In the genomic region with DNA sequence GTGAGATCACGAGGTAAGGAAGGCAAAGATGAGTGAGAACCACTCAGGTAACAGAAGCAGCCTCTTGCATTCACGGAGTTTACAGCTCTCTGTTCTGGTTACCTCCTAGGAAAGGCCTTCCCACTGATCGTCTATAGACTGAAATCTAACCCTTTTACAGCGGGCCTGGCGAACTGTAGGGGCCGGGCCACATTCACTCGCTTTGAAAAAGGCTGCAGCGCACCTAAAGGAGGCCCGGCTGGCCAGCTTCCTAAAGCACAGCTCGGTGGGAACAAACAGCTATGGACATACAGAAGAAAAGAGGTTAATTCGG, we compare ENCODE assay signal across 8 cellular contexts. TPM values are rescaled to one million over a fixed set of nuclear protein-coding genes. Genes with fewer than 3 reads are reported as not detected.
DNase-seq lines count a peak whose midpoint lies in the region; ATAC-seq and TF ChIP-seq lines count a peak whose summit lies in the region.

No MANE protein-coding gene starts in this region.

- H3K4me3 ChIP-seq in DND-41 (ENCODE audit: low read depth in 1 of 2, low read length in 2 of 2) (peak overlapping the region; percentile 80 to 87), mammary epithelial cell (replicated peaks in 1 of 3; ENCODE audit: insufficient read depth in 1 of 3, low read depth in 2 of 3, low read length in 3 of 3) (peak overlapping the region; percentile 68 to 91 (median 86)), lower lobe of right lung (peak overlapping the region; percentile 99), urinary bladder (ENCODE audit: low read depth, low read length) (peak overlapping the region; percentile 86)

- H3K36me3 ChIP-seq in DND-41 (ENCODE audit: insufficient read depth, low read length) (peaks cover 49% of the 10 kb centered on the region), mammary epithelial cell (ENCODE audit: insufficient read depth, low read length) (peaks cover 25% of the 10 kb centered on the region), lower lobe of right lung (peaks cover 43% of the 10 kb centered on the region), urinary bladder (ENCODE audit: insufficient read depth) (peaks cover under 1% of the 10 kb centered on the region)

- in situ Hi-C loops in mammary epithelial cell (cut with MboI; ENCODE audit: low sequenced_read_pairs in 2 of 2), result no loop called here

- 2% methylated on average over 10 of the region's 11 CpGs for WGBS in mammary epithelial cell (ENCODE audit: low coverage, missing lambda C conversion rate)
- WGBS in urinary bladder, result 3% methylated on average over 11 of the region's 11 CpGs

- H3K27ac ChIP-seq in DND-41 (ENCODE audit: low read length) (peak overlapping the region; percentile 78), mammary epithelial cell (ENCODE audit: insufficient read depth, low read depth, low read length) (peak overlapping the region; percentile 69), lower lobe of right lung (peak overlapping the region; percentile 89), urinary bladder (ENCODE audit: low read depth) (peak overlapping the region; percentile 74)

- CTCF ChIA-PET in mammary epithelial cell (lab: Charles Lee; ENCODE audit: low non-redundant PET), result interaction anchor here (0.6 kb wide), 1 partner anchor 154 kb away, joined by 3 read pairs; no protein-coding TSS in a partner anchor

- H2AFZ ChIP-seq in DND-41 (ENCODE audit: low read depth, low read length) (peak overlapping the region; percentile 80), mammary epithelial cell (ENCODE audit: low read depth, low read length) (peak overlapping the region; percentile 88)

- H3K9ac ChIP-seq in DND-41 (ENCODE audit: low read depth, low read length) (peak overlapping the region; percentile 77), mammary epithelial cell (ENCODE audit: insufficient read depth, low read length) (peak overlapping the region; percentile 79)

- H3K4me2 ChIP-seq in DND-41 (ENCODE audit: insufficient read depth, low read length) (peak overlapping the region; percentile 90), mammary epithelial cell (ENCODE audit: insufficient read depth, low read depth, low read length) (peak overlapping the region; percentile 89)

- intact Hi-C loops in mammary epithelial cell (cut with micrococcal nuclease) (loop anchor here (1.0 kb wide), 2 partner anchors 27 to 39 kb away; no protein-coding TSS in a partner anchor), lower lobe of right lung (cut with DNase I) (no loop called here)

- BruUV-seq in mammary epithelial cell (replicated peaks; lab: Mats Ljungman, UMichigan), result no TSS peak

- H3K9me3 ChIP-seq in DND-41 (ENCODE audit: insufficient read depth, low read length, severe bottlenecking) (no peaks in the 10 kb centered on the region), mammary epithelial cell (replicated peaks; ENCODE audit: insufficient read depth, low read length) (no peaks in the 10 kb centered on the region), lower lobe of right lung (no peaks in the 10 kb centered on the region)

- H3K79me2 ChIP-seq in DND-41 (ENCODE audit: insufficient read depth, low read length), result peaks cover 77% of the 10 kb centered on the region
- H3K79me2 ChIP-seq in mammary epithelial cell (ENCODE audit: insufficient read depth, low read length), result peaks cover 92% of the 10 kb centered on the region

- DNase-seq in DND-41 (peak; percentile 19), LHCN-M2 (ENCODE audit: low read depth) (peak; percentile 12), mammary epithelial cell (peak; percentile 15), lower lobe of right lung (no peak), Kasumi-1 (lab: John Stamatoyannopoulos, UW) (no peak), middle frontal gyrus (ENCODE audit: extremely low spot score, low spot score) (no peak)
- no peak for DNase-seq in central memory CD4-positive, alpha-beta T cell

- ATAC-seq in DND-41 (ENCODE audit: insufficient read depth, low read depth), result no peak
- ATAC-seq in lower lobe of right lung, result peak in 1 of 2 donors; percentile 35

- peaks cover 52% of the 10 kb centered on the region for H3K4me1 ChIP-seq in DND-41 (ENCODE audit: insufficient read depth, low read length)
- H3K4me1 ChIP-seq in mammary epithelial cell (ENCODE audit: insufficient read depth, low read length), result peaks cover 9% of the 10 kb centered on the region
- peaks cover 36% of the 10 kb centered on the region for H3K4me1 ChIP-seq in lower lobe of right lung
- H3K4me1 ChIP-seq in urinary bladder (ENCODE audit: insufficient read depth), result no peaks in the 10 kb centered on the region

- TF ChIP-seq CTCF in DND-41 (IDR thresholded peaks at IDR 0.05; ENCODE audit: borderline replicate concordance, extremely low read depth, low read length, poor library complexity, severe bottlenecking) (no peak), mammary epithelial cell (conservative IDR thresholded peaks at IDR 0.05 in 1 of 2, IDR thresholded peaks at IDR 0.05 in 1 of 2; ENCODE audit: extremely low read depth in 1 of 2, insufficient read depth in 1 of 2, low read depth in 1 of 2, low read length in 2 of 2) (no peak), lower lobe of right lung (IDR thresholded peaks at IDR 0.05) (no peak)

- H3K27me3 ChIP-seq in DND-41 (ENCODE audit: insufficient read depth, low read length, poor library complexity), result no peaks in the 10 kb centered on the region
- no peaks in the 10 kb centered on the region for H3K27me3 ChIP-seq in mammary epithelial cell (ENCODE audit: insufficient read depth, low read length)
- no peaks in the 10 kb centered on the region for H3K27me3 ChIP-seq in lower lobe of right lung (ENCODE audit: low read depth)

- dilution Hi-C loops in mammary epithelial cell (cut with HindIII; ENCODE audit: low sequenced_read_pairs), result loop anchor here (5.0 to 10.0 kb wide), 3 partner anchors 37 to 97 kb away; a partner anchor contains a TSS

- no peaks in the 10 kb centered on the region; the same call in 1 of the 2 replicates for H4K20me1 ChIP-seq in DND-41 (ENCODE audit: insufficient read depth, low read length)
- H4K20me1 ChIP-seq in mammary epithelial cell (ENCODE audit: insufficient read depth, low read length), result no peaks in the 10 kb centered on the region

RNA-seq across cellular contexts. Expression of a gene that starts 0.6 kb away (rescaled TPM):
- total RNA-seq in LHCN-M2 (2014; rRNA removed) (276 and 387 TPM in 2 replicates), mammary epithelial cell (100 to 1,000 TPM; 152 to 387 TPM), lower lobe of right lung (221 TPM), urinary bladder (231 TPM)
- polyA plus RNA-seq in LHCN-M2 (2012), result 722 TPM
- polyA plus RNA-seq in mammary epithelial cell (252 TPM), urinary bladder (456 TPM)
- polyA minus RNA-seq in mammary epithelial cell, result not detected

RNA-seq across cellular contexts. Expression of a gene that starts 0.7 kb away (rescaled TPM):
- total RNA-seq in LHCN-M2 (2014; rRNA removed) (33.0 and 37.3 TPM in 2 replicates), mammary epithelial cell (10 to 100 TPM; 53.2 to 77.1 TPM), lower lobe of right lung (21.6 TPM), urinary bladder (19.7 TPM)
- polyA plus RNA-seq in LHCN-M2 (2012), result 16.5 TPM
- polyA plus RNA-seq in mammary epithelial cell (22.9 TPM), urinary bladder (14.9 TPM)
- polyA minus RNA-seq in mammary epithelial cell, result 83.3 TPM

RNA-seq across cellular contexts. Expression of a gene that starts 27.9 kb away (rescaled TPM):
- total RNA-seq in LHCN-M2 (2014; rRNA removed) (6.5 and 6.9 TPM in 2 replicates), mammary epithelial cell (1 to 10 TPM; 2.8 to 4.3 TPM), lower lobe of right lung (4.8 TPM), urinary bladder (8.7 TPM)
- polyA plus RNA-seq in LHCN-M2 (2012), result 1.8 TPM
- polyA plus RNA-seq in mammary epithelial cell (3.1 TPM), urinary bladder (3.0 TPM)
- polyA minus RNA-seq in mammary epithelial cell, result 2.2 TPM

RNA-seq across cellular contexts. Expression of a gene that starts 44.8 kb away (rescaled TPM):
- 16.1 and 17.2 TPM in 2 replicates for total RNA-seq in LHCN-M2 (2014; rRNA removed)
- 5.1 TPM for polyA plus RNA-seq in LHCN-M2 (2012)
- 10 to 100 TPM in 1 of 2 donors, 1 to 10 TPM in 1; 8.9 to 11.3 TPM for total RNA-seq in mammary epithelial cell
- polyA plus RNA-seq in mammary epithelial cell, result 6.0 TPM
- not detected for polyA minus RNA-seq in mammary epithelial cell
- 6.6 TPM for total RNA-seq in lower lobe of right lung
- 14.9 TPM for total RNA-seq in urinary bladder
- 10.1 TPM for polyA plus RNA-seq in urinary bladder

RNA-seq across cellular contexts. Expression of a gene that starts 56.5 kb away (rescaled TPM):
- 28.0 and 28.1 TPM in 2 replicates for total RNA-seq in LHCN-M2 (2014; rRNA removed)
- 29.6 TPM for polyA plus RNA-seq in LHCN-M2 (2012)
- 1 to 10 TPM; 3.2 to 4.8 TPM for total RNA-seq in mammary epithelial cell
- 7.9 TPM for polyA plus RNA-seq in mammary epithelial cell
- 5.7 TPM for polyA minus RNA-seq in mammary epithelial cell
- 45.0 TPM for total RNA-seq in lower lobe of right lung
- total RNA-seq in urinary bladder, result 17.4 TPM
- 68.5 TPM for polyA plus RNA-seq in urinary bladder

Comparison
In these comparisons a context has a peak if more than half of its experiments do, and no peak if none do; other contexts are left out.
1. DNase-seq: peak in DND-41 (single experiment), LHCN-M2 (single experiment) and mammary epithelial cell (single experiment); none in lower lobe of right lung (single experiment), central memory CD4-positive, alpha-beta T cell (single experiment), Kasumi-1 (0 of 2) and middle frontal gyrus (single experiment).
2. Peak in every context shown above with its lines, with median percentiles within 50 percentile points of each other: H3K27ac ChIP-seq and H3K4me3 ChIP-seq.